In genomic region chr1:150926094-150926741, GRCh38 we compare ENCODE assay signal across 8 cellular contexts. TPM values are rescaled to one million over a fixed set of nuclear protein-coding genes. Genes with fewer than 3 reads are reported as not detected.
DNase-seq lines count a peak whose midpoint lies in the region; ATAC-seq and TF ChIP-seq lines count a peak whose summit lies in the region.

Gene SETDB1, plus strand, starts transcription at chr1:150926363. Its CDS starts 1,352 bp downstream, at chr1:150927715.

- H3K4me3 ChIP-seq in heart right ventricle (peak within 1 kb of the TSS; percentile 49 to 81 (median 70)), upper lobe of left lung (peak within 1 kb of the TSS; percentile 44 to 86 (median 72))

- H3K27me3 ChIP-seq in heart right ventricle (no peaks in the 10 kb centered on the region), upper lobe of left lung (no peaks in the 10 kb centered on the region)

- peak within 1 kb of the TSS in 9 of 10 donors; percentile 57 to 93 (median 83) for H3K27ac ChIP-seq in heart right ventricle
- H3K27ac ChIP-seq in upper lobe of left lung, result peak within 1 kb of the TSS; percentile 87 to 94 (median 92)

- peaks cover 0 to 41% (median 29%) of the 10 kb centered on the region in 9 donors for H3K36me3 ChIP-seq in heart right ventricle
- H3K36me3 ChIP-seq in upper lobe of left lung, result peaks cover 6 to 37% (median 30%) of the 10 kb centered on the region in 4 donors

- DNase-seq in GM13976 (ENCODE audit: low spot score) (peak; percentile 91), NCI-H146 treated with DMSO at 0.1 percent for 48 hours (lab: John Stamatoyannopoulos, UW; ENCODE audit: unreplicated experiment) (peak; percentile 94), amniotic epithelial cell (ENCODE audit: low read depth) (peak; percentile 96), heart right ventricle (peak; percentile 93 to 96), posterior cingulate gyrus (peak; percentile 85 to 98 (median 90)), upper lobe of left lung (peak; percentile 93 to 96)

- peak in 2 of 4 donors; percentile 48 to 56 for TF ChIP-seq POLR2A in upper lobe of left lung (IDR thresholded peaks at IDR 0.05)

- ATAC-seq in HG02870 (IDR thresholded peaks at IDR 0.05; ENCODE audit: unreplicated experiment) (peak; percentile 79), heart right ventricle (peak; percentile 98 to 99 (median 99)), upper lobe of left lung (ENCODE audit: low FRiP score in 2 of 2) (peak; percentile 98 to 99)

- H3K9me3 ChIP-seq in heart right ventricle (peaks cover 0 to 11% (median 0%) of the 10 kb centered on the region in 11 donors), upper lobe of left lung (no peaks in the 10 kb centered on the region)

- WGBS in heart right ventricle, 2 donors, result 1% methylated on average over 40 of the region's 40 CpGs
- WGBS in upper lobe of left lung, 2 donors, result 1 to 2% methylated on average over 40 of the region's 40 CpGs

- TF ChIP-seq CTCF in GM13976 (IDR thresholded peaks at IDR 0.05; ENCODE audit: borderline replicate concordance, control extremely low read depth, extremely low read depth, insufficient read depth, missing control alignments), result no peak
- TF ChIP-seq CTCF in heart right ventricle (IDR thresholded peaks at IDR 0.05), result peak in 6 of 9 donors; percentile 7 to 33 (median 20)
- TF ChIP-seq CTCF in upper lobe of left lung (IDR thresholded peaks at IDR 0.05), result peak in 2 of 6 experiments; percentile 19 to 35

- peak in 1 of 4 donors; percentile 49 for TF ChIP-seq EP300 in upper lobe of left lung (IDR thresholded peaks at IDR 0.05)

- intact Hi-C loops in T-helper 1 cell treated with Interleukin-12 subunit alpha and Interleukin-12 subunit beta and Interleukin-4 antibody, amounts not matched to agents 30 ng/mL and 1 ng/mL, for 36 hours (cut with micrococcal nuclease), result loop anchor here (1.0 to 5.0 kb wide), 12 partner anchors 48 to 657 kb away; partner anchors contain the start of genes APH1A, ARNT, CERS2 and CTSS
- intact Hi-C loops in heart right ventricle (cut with DNase I) (loop anchor here in 6 of 10 donors (2.0 to 10.0 kb wide), 6 partner anchors 46 to 221 kb away; partner anchors contain the start of genes ARNT (in 3 of the 6) and CERS2 (in 3 of the 6)), posterior cingulate gyrus (cut with DNase I) (loop anchor here (5.0 kb wide), 4 partner anchors 49 to 121 kb away; partner anchors contain the start of genes ARNT and C1orf56)

- in situ Hi-C loops in GM13976 (cut with MboI; ENCODE audit: low sequenced_read_pairs, unreplicated experiment), result no loop called here

- H3K4me1 ChIP-seq in heart right ventricle (peaks cover 0 to 31% (median 10%) of the 10 kb centered on the region in 9 donors), upper lobe of left lung (peaks cover 10 to 22% (median 15%) of the 10 kb centered on the region in 4 donors)

RNA-seq across cellular contexts. Expression of gene SETDB1, which starts in this region (rescaled TPM):
- 52.4 and 65.0 TPM in 2 replicates for total RNA-seq in T-helper 1 cell treated with Interleukin-12 subunit alpha and Interleukin-12 subunit beta and Interleukin-4 antibody, amounts not matched to agents 30 ng/mL and 1 ng/mL, for 36 hours
- total RNA-seq in heart right ventricle (10 to 100 TPM; 14.5 to 23.8 (median 17.6) TPM), upper lobe of left lung (10 to 100 TPM; 26.8 to 88.0 (median 40.3) TPM)
- polyA plus RNA-seq in heart right ventricle, result 10 to 100 TPM in 1 of 2 donors, 1 to 10 TPM in 1; 9.1 to 20.9 TPM

Comparison
In these comparisons a context has a peak if more than half of its experiments do, and no peak if none do; other contexts are left out.
1. Peak in every context shown above with its lines: DNase-seq, ATAC-seq, H3K4me3 ChIP-seq and H3K27ac ChIP-seq.